ENCODE assay signal across 13 cellular contexts in the genomic region with DNA sequence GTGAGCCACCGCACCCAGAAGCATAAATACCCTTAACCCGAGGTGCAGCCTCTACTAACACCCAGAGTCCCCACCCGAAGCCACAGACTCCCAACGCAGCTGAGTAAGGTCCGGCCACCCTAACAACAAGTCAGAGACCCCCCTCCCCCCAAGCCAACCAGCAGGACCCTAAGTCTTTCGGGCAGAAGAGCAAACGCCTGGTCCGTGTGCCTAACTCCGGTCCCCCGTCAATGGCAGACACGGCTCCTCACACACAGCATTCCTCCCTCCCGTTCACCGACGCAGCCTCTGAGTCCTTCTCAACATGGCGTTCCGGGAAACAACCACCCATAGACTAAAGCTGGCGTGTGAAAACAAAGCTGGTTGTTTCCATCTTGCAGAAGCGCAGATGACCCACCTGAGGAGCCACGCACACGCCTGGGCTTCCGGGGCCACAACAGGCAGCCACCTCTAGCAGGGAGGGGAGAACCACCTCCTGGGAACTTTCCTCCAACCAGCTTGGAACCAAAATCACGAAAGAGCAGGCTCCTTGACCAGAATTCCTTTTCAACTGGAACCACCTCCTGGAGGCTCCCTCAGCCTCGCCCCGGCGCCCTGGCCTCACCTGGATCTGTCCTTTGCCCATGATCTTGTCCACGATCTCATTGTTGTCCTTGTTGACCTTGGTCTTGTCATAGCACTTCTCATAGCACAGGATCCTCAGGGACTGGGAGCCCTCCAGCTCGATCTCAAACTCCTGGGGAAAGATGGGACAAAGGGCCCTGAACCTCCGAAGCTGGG.
"Had no signal": no experiment of that assay in that cellular context is flagged by ENCODE, and none has a peak within 500 bp of the region (broad histone marks: within the 10 kb centered on the region; RNA-seq: fewer than 3 reads in every experiment).

No MANE protein-coding gene starts in this region.

- H3K27ac ChIP-seq: neural progenitor cell, prostate gland, right lobe of liver had no signal

- DNase-seq: activated CD4-positive, alpha-beta T cell treated with anti-CD3 and anti-CD28 coated beads, Interleukin-2, amount 50 U/mL, for 4 hours; activated gamma-delta T cell; effector memory CD8-positive, alpha-beta T cell; hippocampal formation; mammary epithelial cell; midbrain; small intestine; stimulated activated CD4-positive, alpha-beta T cell treated with anti-CD3 and anti-CD28 coated beads, Interleukin-4, amount 100 ng/mL, for 1 hour had no signal

- H3K36me3 Mint-ChIP-seq: activated naive CD8-positive, alpha-beta T cell had no signal

- H3K27me3 Mint-ChIP-seq: activated naive CD8-positive, alpha-beta T cell; effector memory CD8-positive, alpha-beta T cell; stimulated activated memory B cell treated with anti-CD40 and anti-IgM and Interleukin-4, amounts not matched to agents 10 μg/mL and 1 μg/mL and 100 μg/mL, for 72 hours had no signal

- H3K27ac Mint-ChIP-seq: activated naive CD8-positive, alpha-beta T cell; neural progenitor cell; stimulated activated memory B cell treated with anti-CD40 and anti-IgM and Interleukin-4, amounts not matched to agents 10 μg/mL and 1 μg/mL and 100 μg/mL, for 72 hours had no signal

- H3K4me3 ChIP-seq: neural progenitor cell, prostate gland, right lobe of liver had no signal

- H3K36me3 ChIP-seq: neural progenitor cell, prostate gland, right lobe of liver had no signal

- H3K4me1 Mint-ChIP-seq: stimulated activated memory B cell treated with anti-CD40 and anti-IgM and Interleukin-4, amounts not matched to agents 10 μg/mL and 1 μg/mL and 100 μg/mL, for 72 hours had no signal

- H3K9ac ChIP-seq: neural progenitor cell had no signal

- H3K4me1 ChIP-seq: neural progenitor cell, prostate gland, right lobe of liver had no signal

- H3K4me2 ChIP-seq: neural progenitor cell had no signal

- H2AFZ ChIP-seq: neural progenitor cell had no signal

- H3K9me3 ChIP-seq: prostate gland, right lobe of liver had no signal

- H3K9me3 Mint-ChIP-seq: effector memory CD8-positive, alpha-beta T cell; neural progenitor cell; stimulated activated memory B cell treated with anti-CD40 and anti-IgM and Interleukin-4, amounts not matched to agents 10 μg/mL and 1 μg/mL and 100 μg/mL, for 72 hours had no signal

- H3K27me3 ChIP-seq: neural progenitor cell, right lobe of liver had no signal

- ATAC-seq: effector memory CD8-positive, alpha-beta T cell; stimulated activated memory B cell treated with anti-CD40 and anti-IgM and Interleukin-4, amounts not matched to agents 10 μg/mL and 1 μg/mL and 100 μg/mL, for 72 hours had no signal

- H3K4me3 Mint-ChIP-seq: activated naive CD8-positive, alpha-beta T cell; effector memory CD8-positive, alpha-beta T cell; neural progenitor cell; stimulated activated memory B cell treated with anti-CD40 and anti-IgM and Interleukin-4, amounts not matched to agents 10 μg/mL and 1 μg/mL and 100 μg/mL, for 72 hours had no signal
